In genomic region chr1:32612189-32612881, GRCh38 we compare ENCODE assay signal across 1 cellular context.
TF ChIP-seq lines count a peak whose summit lies in the region.

No MANE protein-coding gene starts in this region.

TF ChIP-seq in HEK293, 187 proteins besides CTCF, POLR2A, EP300 and RAD21 (continued from another document and continues in another):
- peak; percentile 76; the same call in 1 of the 2 replicates for TF ChIP-seq PBX3 (CRISPR knock-in tag; IDR thresholded peaks at IDR 0.05)
- TF ChIP-seq ZNF639 (tag by site-specific recombination; IDR thresholded peaks at IDR 0.05): peak; percentile 44; the same call in 1 of the 2 replicates
- no peak for TF ChIP-seq HOXC10 (CRISPR knock-in tag; IDR thresholded peaks at IDR 0.05)
- TF ChIP-seq ZNF362 (tag by site-specific recombination; IDR thresholded peaks at IDR 0.05): no peak
- TF ChIP-seq PRDM4 (tag by site-specific recombination; IDR thresholded peaks at IDR 0.05): no peak
- peak; percentile 67; the same call in 1 of the 2 replicates for TF ChIP-seq ZNF24 (tag by site-specific recombination; IDR thresholded peaks at IDR 0.05)
- TF ChIP-seq PRDM1 (tag by site-specific recombination; IDR thresholded peaks at IDR 0.05): peak; percentile 95
- no peak for TF ChIP-seq YY1 (tag by site-specific recombination; IDR thresholded peaks at IDR 0.05)
- TF ChIP-seq ZNF530 (tag by site-specific recombination; IDR thresholded peaks at IDR 0.05; ENCODE audit: low read depth): no peak
- peak; percentile 37 for TF ChIP-seq INSM2 (tag by site-specific recombination; IDR thresholded peaks at IDR 0.05)
- TF ChIP-seq ZBTB10 (tag by site-specific recombination; IDR thresholded peaks at IDR 0.05): peak; percentile 75
- TF ChIP-seq HIC1 (tag by site-specific recombination; IDR thresholded peaks at IDR 0.05): peak; percentile 95
- TF ChIP-seq REST (tag by site-specific recombination; IDR thresholded peaks at IDR 0.05): no peak
- TF ChIP-seq KLF10 (tag by site-specific recombination; IDR thresholded peaks at IDR 0.05): 0 out of 2 replicates have a peak, but pooled peaks have one; percentile 4
- peak; percentile 75 for TF ChIP-seq ZNF2 (tag by site-specific recombination; IDR thresholded peaks at IDR 0.05)
- no peak for TF ChIP-seq ZNF510 (tag by site-specific recombination; IDR thresholded peaks at IDR 0.05; ENCODE audit: insufficient replicate concordance)
- 0 out of 2 replicates have a peak, but pooled peaks have one; percentile 75 for TF ChIP-seq ZFHX2 (tag by site-specific recombination; conservative IDR thresholded peaks at IDR 0.05)
- TF ChIP-seq ZNF561 (tag by site-specific recombination; IDR thresholded peaks at IDR 0.05; ENCODE audit: borderline replicate concordance): peak; percentile 58; the same call in 1 of the 2 replicates
- peak; percentile 81 for TF ChIP-seq SP2 (tag by site-specific recombination; IDR thresholded peaks at IDR 0.05)
- no peak for TF ChIP-seq ZNF624 (tag by site-specific recombination; IDR thresholded peaks at IDR 0.05)
- no peak for TF ChIP-seq ZNF610 (tag by site-specific recombination; IDR thresholded peaks at IDR 0.05; ENCODE audit: borderline replicate concordance)
- TF ChIP-seq SP3 (tag by site-specific recombination; IDR thresholded peaks at IDR 0.05): peak; percentile 76
- TF ChIP-seq ZNF404 (tag by site-specific recombination; IDR thresholded peaks at IDR 0.05): no peak
- 0 out of 2 replicates have a peak, but pooled peaks have one; percentile 11 for TF ChIP-seq KLF17 (tag by site-specific recombination; IDR thresholded peaks at IDR 0.05)
- TF ChIP-seq ZNF777 (tag by site-specific recombination; IDR thresholded peaks at IDR 0.05; ENCODE audit: borderline replicate concordance): no peak
- TF ChIP-seq ZNF501 (tag by site-specific recombination; IDR thresholded peaks at IDR 0.05): peak; percentile 73; the same call in 1 of the 2 replicates
- no peak for TF ChIP-seq ZNF155 (tag by site-specific recombination; IDR thresholded peaks at IDR 0.05)
- no peak; the same call in 1 of the 2 replicates for TF ChIP-seq KLF1 (tag by site-specific recombination; IDR thresholded peaks at IDR 0.05)
- TF ChIP-seq ZNF548 (tag by site-specific recombination; IDR thresholded peaks at IDR 0.05): no peak
- TF ChIP-seq ZNF76 (tag by site-specific recombination; IDR thresholded peaks at IDR 0.05; ENCODE audit: borderline replicate concordance, low read depth): no peak
- TF ChIP-seq WT1 (tag by site-specific recombination; IDR thresholded peaks at IDR 0.05): peak; percentile 63; the same call in 1 of the 2 replicates
- TF ChIP-seq HOXD13 (CRISPR knock-in tag; IDR thresholded peaks at IDR 0.05; ENCODE audit: borderline replicate concordance): no peak
- TF ChIP-seq ZNF580 (tag by site-specific recombination; IDR thresholded peaks at IDR 0.05): peak; percentile 54; the same call in 1 of the 2 replicates
- TF ChIP-seq ZNF48 (tag by site-specific recombination; IDR thresholded peaks at IDR 0.05): no peak
- TF ChIP-seq ZNF670 (tag by site-specific recombination; IDR thresholded peaks at IDR 0.05; ENCODE audit: low read depth): no peak
- TF ChIP-seq ZNF26 (tag by site-specific recombination; IDR thresholded peaks at IDR 0.05): no peak
- no peak for TF ChIP-seq ZNF140 (tag by site-specific recombination; IDR thresholded peaks at IDR 0.05)
- TF ChIP-seq ZNF843 (tag by site-specific recombination; IDR thresholded peaks at IDR 0.05): peak; percentile 52; the same call in 1 of the 2 replicates
- peak; percentile 49; the same call in 1 of the 2 replicates for TF ChIP-seq KLF9 (tag by site-specific recombination; IDR thresholded peaks at IDR 0.05; ENCODE audit: low read depth)
